ENCODE assay signal across 8 cellular contexts in the genomic region with DNA sequence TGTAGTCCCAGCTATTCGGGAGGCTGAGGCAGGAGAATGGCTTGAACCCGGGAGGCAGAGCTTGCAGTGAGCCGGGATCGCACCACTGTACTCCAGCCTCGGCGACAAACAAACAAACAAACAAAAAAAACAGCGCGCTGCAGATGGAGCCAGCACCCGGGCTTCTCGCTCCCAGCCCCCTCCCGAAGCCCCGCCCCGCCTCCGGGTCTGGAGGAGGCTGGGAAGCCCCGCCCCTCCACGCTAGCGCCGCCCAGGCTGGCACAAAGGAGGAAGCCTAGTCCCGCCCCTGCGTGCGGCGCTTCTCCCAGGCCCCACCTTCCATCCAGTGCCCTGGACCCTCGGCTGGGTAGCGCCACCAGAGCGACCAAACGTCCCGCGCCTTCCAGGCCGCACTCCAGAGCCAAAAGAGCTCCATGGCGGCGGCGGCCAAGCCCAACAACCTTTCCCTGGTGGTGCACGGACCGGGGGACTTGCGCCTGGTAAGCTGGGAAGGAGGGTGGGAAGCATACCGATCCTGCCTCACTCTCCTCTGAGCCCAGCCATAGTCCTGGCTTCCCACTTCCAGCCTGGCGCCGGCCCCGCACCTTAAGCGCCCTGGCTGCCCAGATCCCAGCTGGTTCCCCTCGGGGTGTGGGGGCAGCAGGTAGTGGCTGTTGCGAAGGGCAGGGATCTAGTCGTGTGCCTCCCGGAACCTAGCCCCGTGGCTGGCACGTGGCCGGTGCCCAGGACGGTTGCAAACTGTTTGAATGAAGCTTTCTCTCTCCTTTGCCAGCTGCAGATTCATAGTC. TPM values are rescaled to one million over a fixed set of nuclear protein-coding genes. Genes with fewer than 3 reads are reported as not detected.
DNase-seq lines count a peak whose midpoint lies in the region; ATAC-seq and TF ChIP-seq lines count a peak whose summit lies in the region.

A gene (plus strand): TSS at position 325 of the 788 bp plus-strand sequence. CDS start 89 bp downstream, at position 414.

- ATAC-seq in GM21825 (IDR thresholded peaks at IDR 0.05; ENCODE audit: unreplicated experiment) (peak; percentile 96), natural killer cell (peak; percentile 98 to 99 (median 99))
- ATAC-seq in activated T-helper 17 cell treated with anti-CD3 and anti-CD28 coated beads, Interleukin-2, amount 50 U/mL, for 72 hours (replicated peaks): peak; percentile 99

- H3K9me3 ChIP-seq in DOHH2 (ENCODE audit: control insufficient read depth, insufficient read depth, low read length): no peaks in the 10 kb centered on the region
- no peaks in the 10 kb centered on the region for H3K9me3 ChIP-seq in Karpas-422 (ENCODE audit: low read length)

- H3K4me1 ChIP-seq in DOHH2 (ENCODE audit: control insufficient read depth, low read length): peaks cover 13% of the 10 kb centered on the region
- peaks cover 42% of the 10 kb centered on the region for H3K4me1 ChIP-seq in Karpas-422 (ENCODE audit: low read length)

- H3K4me2 ChIP-seq in DOHH2 (ENCODE audit: low read length) (peak within 1 kb of the TSS; percentile 71), Karpas-422 (ENCODE audit: low read depth, low read length, poor library complexity, severe bottlenecking) (peak within 1 kb of the TSS; percentile 78)

- DNase-seq in Karpas-422: peak; percentile 97
- peak; percentile 85 for DNase-seq in RPMI7951 (ENCODE audit: low read depth)
- DNase-seq in fibroblast of mammary gland (ENCODE audit: low read depth): peak; percentile 74
- peak; percentile 82 for DNase-seq in natural killer cell
- DNase-seq in stimulated activated naive CD4-positive, alpha-beta T cell (lab: John Stamatoyannopoulos, UW): peak; percentile 59 to 89 (median 82)

- H3K27ac Mint-ChIP-seq in activated T-helper 17 cell treated with anti-CD3 and anti-CD28 coated beads, Interleukin-2, amount 50 U/mL, for 72 hours: peak within 1 kb of the TSS; percentile 47
- peak within 1 kb of the TSS; percentile 51 to 78 for H3K27ac Mint-ChIP-seq in natural killer cell

- H3K27ac ChIP-seq in DOHH2 (ENCODE audit: low read depth, low read length) (no peak within 1 kb of the TSS), Karpas-422 (ENCODE audit: low read length) (peak within 1 kb of the TSS; percentile 34; the same call in 1 of the 2 replicates)

- H3K4me3 Mint-ChIP-seq in activated T-helper 17 cell treated with anti-CD3 and anti-CD28 coated beads, Interleukin-2, amount 50 U/mL, for 72 hours: peak within 1 kb of the TSS; percentile 82
- peak within 1 kb of the TSS; percentile 89 for H3K4me3 Mint-ChIP-seq in natural killer cell

- intact Hi-C loops in natural killer cell (cut with micrococcal nuclease): no loop called here

- no peaks in the 10 kb centered on the region for H3K36me3 Mint-ChIP-seq in activated T-helper 17 cell treated with anti-CD3 and anti-CD28 coated beads, Interleukin-2, amount 50 U/mL, for 72 hours (ENCODE audit: low read depth)
- no peaks in the 10 kb centered on the region for H3K36me3 Mint-ChIP-seq in natural killer cell

- H2AFZ ChIP-seq in Karpas-422 (ENCODE audit: low read length): peak within 1 kb of the TSS; percentile 79; the same call in 1 of the 2 replicates

- TF ChIP-seq CTCF in DOHH2 (IDR thresholded peaks at IDR 0.05; ENCODE audit: low read depth, low read length, poor library complexity, severe bottlenecking) (no peak), fibroblast of mammary gland (conservative IDR thresholded peaks at IDR 0.05; ENCODE audit: control insufficient read depth, insufficient read depth, low read depth, low read length) (no peak), natural killer cell (IDR thresholded peaks at IDR 0.05) (no peak)

- no peaks in the 10 kb centered on the region for H3K9me2 ChIP-seq in DOHH2 (replicated peaks; ENCODE audit: control insufficient read depth, low read length)
- no peaks in the 10 kb centered on the region for H3K9me2 ChIP-seq in Karpas-422 (replicated peaks; ENCODE audit: insufficient read depth, low read length)

- H3K79me2 ChIP-seq in DOHH2 (ENCODE audit: control insufficient read depth, low read length): no peaks in the 10 kb centered on the region
- H3K79me2 ChIP-seq in Karpas-422 (ENCODE audit: low read length): peaks cover 48% of the 10 kb centered on the region

- H4K20me1 ChIP-seq in DOHH2 (ENCODE audit: control insufficient read depth, insufficient read depth, low read depth, low read length) (no peaks in the 10 kb centered on the region), Karpas-422 (ENCODE audit: insufficient read depth, low read depth, low read length) (no peaks in the 10 kb centered on the region)

- no peaks in the 10 kb centered on the region for H3K9me3 Mint-ChIP-seq in activated T-helper 17 cell treated with anti-CD3 and anti-CD28 coated beads, Interleukin-2, amount 50 U/mL, for 72 hours
- no peaks in the 10 kb centered on the region for H3K9me3 Mint-ChIP-seq in natural killer cell

- H3K36me3 ChIP-seq in DOHH2 (ENCODE audit: control insufficient read depth, low read length) (no peaks in the 10 kb centered on the region), Karpas-422 (ENCODE audit: insufficient read depth, low read length) (peaks cover 18% of the 10 kb centered on the region)

- H3K27me3 ChIP-seq in DOHH2 (ENCODE audit: control insufficient read depth, low read length) (no peaks in the 10 kb centered on the region), Karpas-422 (ENCODE audit: low read length) (no peaks in the 10 kb centered on the region)

- H3K4me3 ChIP-seq in DOHH2 (ENCODE audit: low read length) (peak within 1 kb of the TSS; percentile 75), Karpas-422 (ENCODE audit: low read length) (peak within 1 kb of the TSS; percentile 89), fibroblast of mammary gland (ENCODE audit: control insufficient read depth, low read depth, low read length) (peak within 1 kb of the TSS; percentile 83)

- H3F3A ChIP-seq in DOHH2 (ENCODE audit: control insufficient read depth, insufficient read depth): no peaks in the 10 kb centered on the region

- peak within 1 kb of the TSS; percentile 96 for H3K9ac ChIP-seq in Karpas-422 (ENCODE audit: low read length)

- H3K4me1 Mint-ChIP-seq in activated T-helper 17 cell treated with anti-CD3 and anti-CD28 coated beads, Interleukin-2, amount 50 U/mL, for 72 hours: peaks cover 5% of the 10 kb centered on the region
- H3K4me1 Mint-ChIP-seq in natural killer cell: peaks cover 8 to 12% of the 10 kb centered on the region in 2 donors

- peaks cover 18% of the 10 kb centered on the region for H3K27me3 Mint-ChIP-seq in activated T-helper 17 cell treated with anti-CD3 and anti-CD28 coated beads, Interleukin-2, amount 50 U/mL, for 72 hours
- H3K27me3 Mint-ChIP-seq in natural killer cell (ENCODE audit: low read depth in 2 of 2): peaks cover 13 to 20% of the 10 kb centered on the region in 2 donors

RNA-seq across cellular contexts. Expression of the gene that starts here (rescaled TPM):
- total RNA-seq in Karpas-422 (2014; rRNA removed; shearing (Covaris generic); ENCODE audit: low replicate concordance): 33.5 and 66.4 TPM in 2 replicates
- 29.4 and 33.1 TPM in 2 replicates for total RNA-seq in RPMI7951 (2014; rRNA removed; shearing (Covaris generic))
- 10 to 100 TPM; 15.2 to 15.6 TPM for total RNA-seq in activated T-helper 17 cell treated with anti-CD3 and anti-CD28 coated beads, Interleukin-2, amount 50 U/mL, for 72 hours
- 1 to 10 TPM; 2.6 to 5.7 (median 2.8) TPM for total RNA-seq in natural killer cell
